Comparison of ENCODE assay signal across 8 cellular contexts in the genomic region with DNA sequence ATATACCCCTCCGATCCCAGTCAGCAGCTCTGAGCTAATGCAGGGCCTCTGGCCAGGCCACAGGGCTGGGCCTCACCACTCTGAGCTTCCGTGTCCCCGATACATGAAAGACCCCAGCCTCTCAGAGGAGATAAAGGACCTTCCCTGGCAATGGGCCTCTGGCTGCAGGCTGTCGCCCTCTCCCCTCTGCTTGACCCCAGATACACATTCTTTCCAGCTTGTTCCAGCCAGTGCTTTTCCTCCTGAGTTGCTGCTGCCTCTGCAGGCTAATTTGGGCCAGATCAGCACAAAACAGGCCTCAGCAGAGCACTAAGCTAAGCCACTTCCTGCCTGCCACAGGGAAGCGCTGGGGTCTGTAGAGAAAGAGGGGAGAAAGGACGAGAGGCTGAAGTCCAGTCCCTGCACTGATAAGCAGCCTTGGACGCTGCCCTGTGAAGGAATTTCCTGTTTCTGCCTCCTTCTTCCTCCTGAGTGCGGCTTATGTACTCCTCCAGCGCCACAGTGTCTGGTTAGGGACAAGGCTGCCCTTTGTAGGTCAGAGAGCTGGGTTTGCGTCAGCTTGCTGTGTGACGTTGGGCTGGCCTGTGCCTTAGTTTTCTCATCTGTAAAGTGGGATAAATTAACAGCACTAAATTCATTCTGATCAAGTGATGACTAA.
DNase-seq lines count a peak whose midpoint lies in the region; ATAC-seq, FAIRE-seq and TF ChIP-seq lines count a peak whose summit lies in the region.

No MANE protein-coding gene starts in this region.

- ATAC-seq in natural killer cell (no peak), GM19395 (IDR thresholded peaks at IDR 0.05; ENCODE audit: unreplicated experiment) (no peak)

- H3K27me3 ChIP-seq in small intestine (ENCODE audit: control insufficient read depth in 2 of 2, insufficient read depth in 2 of 2, low read length in 2 of 2): no peaks in the 10 kb centered on the region

- H3K27ac Mint-ChIP-seq in HFFc6 (peak overlapping the region; percentile 95), natural killer cell (no peak overlapping the region)

- H3K4me1 Mint-ChIP-seq in HFFc6 (ENCODE audit: low read depth) (peaks cover 91% of the 10 kb centered on the region), natural killer cell (no peaks in the 10 kb centered on the region)

- no peaks in the 10 kb centered on the region for H3K9me3 ChIP-seq in small intestine (ENCODE audit: control insufficient read depth, low read depth)

- 7 to 26% (median 21%) methylated on average over 10 to 11 of the region's 11 CpGs for WGBS in small intestine, 3 donors

- FAIRE-seq in small intestine (lab: Jason Lieb, UNC): no peak

- no peak overlapping the region for H3K4me3 ChIP-seq in astrocyte of the cerebellum (ENCODE audit: low read depth, low read length)
- no peak overlapping the region for H3K4me3 ChIP-seq in small intestine (ENCODE audit: low read depth in 1 of 2, low read length in 2 of 2)

- peak overlapping the region; percentile 27; the same call in 1 of the 2 replicates for H3K4me3 Mint-ChIP-seq in HFFc6
- no peak overlapping the region for H3K4me3 Mint-ChIP-seq in natural killer cell

- in situ Hi-C loops in astrocyte of the cerebellum (cut with HindIII; ENCODE audit: low sequenced_read_pairs): no loop called here

- H3K27ac ChIP-seq in small intestine (ENCODE audit: low read depth in 1 of 2, low read length in 1 of 2): peak overlapping the region; percentile 90 to 92

- H3K36me3 Mint-ChIP-seq in HFFc6 (ENCODE audit: low read depth) (no peaks in the 10 kb centered on the region), natural killer cell (no peaks in the 10 kb centered on the region)

- H3K9me3 Mint-ChIP-seq in HFFc6: no peaks in the 10 kb centered on the region
- H3K9me3 Mint-ChIP-seq in natural killer cell: no peaks in the 10 kb centered on the region

- peaks cover 7 to 11% of the 10 kb centered on the region in 2 donors for H3K4me1 ChIP-seq in small intestine (ENCODE audit: control insufficient read depth in 2 of 2, insufficient read depth in 1 of 2, low read depth in 1 of 2, low read length in 1 of 2)

- DNase-seq in HFFc6 (no peak), astrocyte of the cerebellum (ENCODE audit: low read depth) (no peak), iris pigment epithelial cell (ENCODE audit: low read depth) (peak; percentile 68), small intestine (peak; percentile 98), natural killer cell (no peak), NCI-H526 treated with DMSO at 0.1 percent for 48 hours (lab: John Stamatoyannopoulos, UW) (no peak), DMS114 treated with DMSO at 0.1 percent for 48 hours (lab: John Stamatoyannopoulos, UW; ENCODE audit: unreplicated experiment) (no peak)

- no peak; the same call in 1 of the 2 replicates for TF ChIP-seq CTCF in HFFc6 (IDR thresholded peaks at IDR 0.05)
- TF ChIP-seq CTCF in astrocyte of the cerebellum (IDR thresholded peaks at IDR 0.05; ENCODE audit: low read depth, low read length, missing control alignments): peak; percentile 7
- no peak for TF ChIP-seq CTCF in natural killer cell (IDR thresholded peaks at IDR 0.05)

- intact Hi-C loops in natural killer cell (cut with micrococcal nuclease): no loop called here

- H3K27me3 Mint-ChIP-seq in HFFc6 (ENCODE audit: insufficient read depth) (no peaks in the 10 kb centered on the region; the same call in 1 of the 2 replicates), natural killer cell (ENCODE audit: low read depth in 2 of 2) (no peaks in the 10 kb centered on the region)

- H3K36me3 ChIP-seq in small intestine (ENCODE audit: control insufficient read depth in 2 of 2, insufficient read depth in 2 of 2, low read length in 2 of 2): no peaks in the 10 kb centered on the region

Comparison
In these comparisons a context has a peak if more than half of its experiments do, and no peak if none do; other contexts are left out.
1. DNase-seq: peak in iris pigment epithelial cell (single experiment) and small intestine (single experiment); none in HFFc6 (single experiment), astrocyte of the cerebellum (single experiment), natural killer cell (single experiment), NCI-H526 treated with DMSO at 0.1 percent for 48 hours (single experiment) and DMS114 treated with DMSO at 0.1 percent for 48 hours (single experiment).